In the genomic region with DNA sequence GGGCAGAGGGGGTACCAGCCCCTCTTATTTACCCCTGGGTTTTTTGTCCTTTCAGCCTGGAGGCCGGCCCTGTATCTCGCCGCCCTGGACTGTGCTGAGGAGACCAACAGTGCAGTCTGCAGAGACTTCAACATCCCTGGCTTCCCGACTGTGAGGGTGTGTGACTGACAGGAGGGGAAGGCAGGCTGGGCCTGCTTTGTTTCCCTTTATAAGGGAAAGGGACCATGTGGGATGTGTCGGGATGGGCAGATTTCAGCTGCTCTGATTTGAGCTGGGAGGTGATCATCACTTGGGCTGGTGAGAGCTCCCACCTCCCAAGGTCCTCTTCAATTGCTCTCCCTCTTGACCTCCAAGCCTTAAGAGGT, we compare ENCODE assay signal across 22 cellular contexts. TPM values are rescaled to one million over a fixed set of nuclear protein-coding genes. Genes with fewer than 3 reads are reported as not detected.
DNase-seq lines count a peak whose midpoint lies in the region; ATAC-seq, FAIRE-seq and TF ChIP-seq lines count a peak whose summit lies in the region.
"Had no signal": no experiment of that assay in that cellular context is flagged by ENCODE, and none has a peak within 500 bp of the region (broad histone marks: within the 10 kb centered on the region; RNA-seq: fewer than 3 reads in every experiment).

No MANE protein-coding gene starts in this region.

- 75 to 86% methylated on average over 5 of the region's 5 CpGs for WGBS in heart right ventricle, 2 donors
- WGBS in esophagus muscularis mucosa, result 100% methylated on average over 1 of the region's 5 CpGs
- 82 to 88% methylated on average over 5 of the region's 5 CpGs for WGBS in pancreas, 2 donors
- no CpG with 5 or more reads among the region's 5 CpGs for WGBS in mesendoderm (ENCODE audit: extremely low coverage, insufficient coverage, low lambda C conversion rate)

- no peak overlapping the region for H3K56ac ChIP-seq in mesendoderm (ENCODE audit: low read length)

- H2BK5ac ChIP-seq in mesendoderm (ENCODE audit: low read length), result no peak overlapping the region

- no peak overlapping the region for H3K23ac ChIP-seq in mesendoderm (ENCODE audit: low read length)

- H3K4me2 ChIP-seq in mesendoderm (ENCODE audit: low read length), result no peak overlapping the region
- H3K4me2 ChIP-seq: SK-N-SH had no signal

- H3K36me3 ChIP-seq in heart right ventricle (peaks cover 0 to 20% (median 0%) of the 10 kb centered on the region in 9 donors), esophagus muscularis mucosa (peaks cover 0 to 25% (median 11%) of the 10 kb centered on the region in 4 donors), pancreas (no peaks in the 10 kb centered on the region), vagina (peaks cover 0 to 12% of the 10 kb centered on the region in 2 donors), mesendoderm (ENCODE audit: control insufficient read depth, insufficient read depth, low read length) (no peaks in the 10 kb centered on the region)
- H3K36me3 ChIP-seq: Peyer's patch had no signal

- H3K79me2 ChIP-seq in mesendoderm (ENCODE audit: control insufficient read depth, insufficient read depth, low read length), result peaks cover 2% of the 10 kb centered on the region

- H3K9me3 ChIP-seq in heart right ventricle, result no peaks in the 10 kb centered on the region
- H3K9me3 ChIP-seq in esophagus muscularis mucosa, result no peaks in the 10 kb centered on the region
- no peaks in the 10 kb centered on the region for H3K9me3 ChIP-seq in pancreas
- H3K9me3 ChIP-seq in vagina, result no peaks in the 10 kb centered on the region
- H3K9me3 ChIP-seq: left lung, Peyer's patch, SK-N-SH had no signal

- H3K27ac ChIP-seq in heart right ventricle (peak overlapping the region in 9 of 10 donors; percentile 58 to 84 (median 76)), esophagus muscularis mucosa (replicated peaks in 1 of 4) (peak overlapping the region; percentile 57 to 67 (median 66)), pancreas (peak overlapping the region in 3 of 4 donors; percentile 24 to 86 (median 59)), vagina (peak overlapping the region; percentile 73), mesendoderm (ENCODE audit: low read depth, low read length) (no peak overlapping the region)

- no peak for ATAC-seq in heart right ventricle
- no peak for ATAC-seq in pancreas
- ATAC-seq in GM19023 (IDR thresholded peaks at IDR 0.05; ENCODE audit: unreplicated experiment), result no peak
- ATAC-seq: left lung had no signal

- no peak for FAIRE-seq in pancreas (lab: Jason Lieb, UNC)
- FAIRE-seq: G401.6 had no signal

- H3K9ac ChIP-seq in mesendoderm (ENCODE audit: low read length), result no peak overlapping the region
- H3K9ac ChIP-seq: SK-N-SH had no signal

- TF ChIP-seq POLR2A in esophagus muscularis mucosa (IDR thresholded peaks at IDR 0.05; ENCODE audit: low read depth), result no peak
- no peak for TF ChIP-seq POLR2A in vagina (IDR thresholded peaks at IDR 0.05)

- peaks cover 9% of the 10 kb centered on the region for H3K79me1 ChIP-seq in mesendoderm (ENCODE audit: low read length)

- no peak for TF ChIP-seq CTCF in heart right ventricle (IDR thresholded peaks at IDR 0.05)
- no peak for TF ChIP-seq CTCF in esophagus muscularis mucosa (IDR thresholded peaks at IDR 0.05)
- no peak for TF ChIP-seq CTCF in pancreas (IDR thresholded peaks at IDR 0.05)
- TF ChIP-seq CTCF in vagina (IDR thresholded peaks at IDR 0.05), result no peak

- intact Hi-C loops in heart right ventricle (cut with DNase I), result loop anchor here in 2 of 10 donors (5.0 kb wide), 2 partner anchors 49 to 54 kb away; no protein-coding TSS in a partner anchor
- intact Hi-C loops in cardiac septum (cut with DNase I), result loop anchor here (5.0 kb wide), 1 partner anchor 49 kb away; no protein-coding TSS in a partner anchor
- intact Hi-C loops in esophagus muscularis mucosa (cut with DNase I), result no loop called here
- intact Hi-C loops in pancreas (cut with DNase I), result no loop called here
- intact Hi-C loops in vagina (cut with DNase I), result no loop called here

- DNase-seq in heart right ventricle (no peak), cardiac septum (ENCODE audit: low spot score) (no peak), esophagus muscularis mucosa (ENCODE audit: extremely low spot score) (no peak), pancreas (peak in 1 of 6 donors; percentile 33), vagina (ENCODE audit: extremely low spot score in 2 of 2) (no peak), cortex of kidney (lab: John Stamatoyannopoulos, UW) (no peak), mesendoderm (no peak)
- DNase-seq: activated CD4-positive, alpha-beta memory T cell treated with anti-CD3 and anti-CD28 coated beads, Interleukin-2, amount 10 ng/mL, durations not matched to agents 7 days and 5 days; activated CD4-positive, CD25-positive, alpha-beta regulatory T cell; activated naive CD4-positive, alpha-beta T cell treated with Interleukin-2 at 50 U/mL for 16 hours; cerebellar nuclear complex; effector memory CD4-positive, alpha-beta T cell; glutamatergic neuron; Kasumi-1; left lung; NCI-H2081; stimulated activated naive CD4-positive, alpha-beta T cell treated with Interleukin-2 at 50 U/mL for 16 hours; T-helper 9 cell had no signal

- no peak overlapping the region for H4K8ac ChIP-seq in mesendoderm (ENCODE audit: low read depth, low read length)

- no peak overlapping the region for H4K5ac ChIP-seq in mesendoderm (ENCODE audit: low read length)

- H3K4me1 ChIP-seq in heart right ventricle, result peaks cover 7 to 51% (median 44%) of the 10 kb centered on the region in 9 donors
- peaks cover 34 to 50% (median 39%) of the 10 kb centered on the region in 4 donors for H3K4me1 ChIP-seq in esophagus muscularis mucosa
- H3K4me1 ChIP-seq in pancreas, result peaks cover 33 to 45% (median 42%) of the 10 kb centered on the region in 3 donors
- H3K4me1 ChIP-seq in vagina, result peaks cover 51% of the 10 kb centered on the region
- H3K4me1 ChIP-seq in mesendoderm (ENCODE audit: control insufficient read depth, low read depth, low read length), result peaks cover 4% of the 10 kb centered on the region

- H2BK15ac ChIP-seq in mesendoderm (replicated peaks; ENCODE audit: low read depth), result no peak overlapping the region

- no peak for TF ChIP-seq EP300 in esophagus muscularis mucosa (IDR thresholded peaks at IDR 0.05)

- H3K4me3 ChIP-seq in heart right ventricle (no peak overlapping the region), esophagus muscularis mucosa (no peak overlapping the region), pancreas (no peak overlapping the region), vagina (no peak overlapping the region), mesendoderm (ENCODE audit: low read length) (no peak overlapping the region)
- H3K4me3 ChIP-seq: left lung, Peyer's patch had no signal

- no peak overlapping the region for H3K18ac ChIP-seq in mesendoderm (ENCODE audit: low read length)

- no peak overlapping the region for H2BK120ac ChIP-seq in mesendoderm (ENCODE audit: low read depth, low read length)

- H3K27me3 ChIP-seq in heart right ventricle (no peaks in the 10 kb centered on the region), esophagus muscularis mucosa (no peaks in the 10 kb centered on the region), pancreas (no peaks in the 10 kb centered on the region), vagina (no peaks in the 10 kb centered on the region), mesendoderm (ENCODE audit: insufficient read depth, low read length, poor library complexity) (no peaks in the 10 kb centered on the region)
- H3K27me3 ChIP-seq: left lung, Peyer's patch had no signal

- no peak overlapping the region for H3K4ac ChIP-seq in mesendoderm (ENCODE audit: low read depth, low read length)

- H2AK5ac ChIP-seq in mesendoderm (ENCODE audit: low read length), result no peak overlapping the region

RNA-seq across cellular contexts. Expression of a gene that starts 11.7 kb away (rescaled TPM):
- total RNA-seq in heart right ventricle, result 100 to 1,000 TPM in 4 of 10 donors, 10 to 100 TPM in 6; 43.5 to 198 (median 84.6) TPM
- polyA plus RNA-seq in heart right ventricle, result 100 to 1,000 TPM in 1 of 2 donors, 10 to 100 TPM in 1; 67.7 to 129 TPM
- total RNA-seq in cardiac septum, result 106 TPM
- total RNA-seq in esophagus muscularis mucosa, result 100 to 1,000 TPM; 104 to 138 (median 107) TPM
- total RNA-seq in pancreas, result 100 to 1,000 TPM in 4 of 6 donors, 10 to 100 TPM in 2; 67.5 to 143 (median 123) TPM
- polyA plus RNA-seq in pancreas, result 100 to 1,000 TPM in 1 of 2 donors, 10 to 100 TPM in 1; 85.1 to 117 TPM
- 103 TPM for total RNA-seq in vagina
- 46.3 TPM for polyA plus RNA-seq in mesendoderm (2013, experiment 1 of 2)
- polyA plus RNA-seq in mesendoderm (2013, experiment 2 of 2), result 47.4 TPM
